ENCODE assay signal across 34 cellular contexts in the genomic region with DNA sequence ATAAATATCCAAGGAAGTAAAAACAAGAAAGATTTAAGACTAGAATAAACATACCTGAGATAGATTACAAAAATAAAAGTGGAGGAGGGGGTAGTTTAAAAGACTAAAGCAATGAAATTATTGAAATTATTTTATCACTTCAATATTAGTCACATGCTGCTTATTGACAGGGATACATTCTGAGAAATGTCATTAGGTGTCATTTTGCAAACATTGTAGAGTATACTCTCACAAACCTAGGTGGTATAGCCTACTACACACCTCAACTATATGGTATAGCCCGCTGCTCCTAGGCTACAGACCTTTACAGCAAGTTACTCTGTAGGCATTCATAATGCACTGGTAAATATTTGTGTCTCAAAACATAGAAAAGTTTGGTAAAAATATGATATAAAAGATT.
"Had no signal": no experiment of that assay in that cellular context is flagged by ENCODE, and none has a peak within 500 bp of the region (broad histone marks: within the 10 kb centered on the region; RNA-seq: fewer than 3 reads in every experiment).

No MANE protein-coding gene starts in this region.

- H3K4me3 ChIP-seq: adrenal gland, ascending aorta, body of pancreas, breast epithelium, cardiac muscle cell had no signal

- H3K27me3 ChIP-seq: adrenal gland, ascending aorta, body of pancreas, brain microvascular endothelial cell, breast epithelium, cardiac muscle cell had no signal

- H3K27ac ChIP-seq: adrenal gland, ascending aorta, body of pancreas, brain microvascular endothelial cell, breast epithelium, cardiac muscle cell had no signal

- FAIRE-seq: astrocyte, bronchial epithelial cell had no signal

- H3K4me1 ChIP-seq: adrenal gland, ascending aorta, body of pancreas, breast epithelium had no signal

- H3K9me3 ChIP-seq: adrenal gland, body of pancreas had no signal

- DNase-seq: activated effector memory CD4-positive, alpha-beta T cell treated with anti-CD3 and anti-CD28 coated beads, Interleukin-2, amount 50 U/mL, for 16 hours; activated effector memory CD4-positive, alpha-beta T cell treated with Interleukin-2 at 50 U/mL for 16 hours; activated gamma-delta T cell; activated gamma-delta T cell treated with Interleukin-2 at 50 U/mL for 16 hours; activated naive CD4-positive, alpha-beta T cell; activated naive CD4-positive, alpha-beta T cell treated with anti-CD3 and anti-CD28 coated beads for 36 hours; activated naive CD4-positive, alpha-beta T cell treated with anti-CD3 and anti-CD28 coated beads, Interleukin-2, amount 10 ng/mL, durations not matched to agents 7 days and 5 days; activated naive CD4-positive, alpha-beta T cell treated with anti-CD3 and anti-CD28 coated beads, Interleukin-2, amount 50 U/mL, for 16 hours; activated naive CD4-positive, alpha-beta T cell treated with Interleukin-2 at 50 U/mL for 16 hours; activated naive CD8-positive, alpha-beta T cell treated with anti-CD3 and anti-CD28 coated beads for 36 hours; activated naive CD8-positive, alpha-beta T cell treated with anti-CD3 and anti-CD28 coated beads, Interleukin-2, amount 10 ng/mL, durations not matched to agents 7 days and 5 days; activated naive CD8-positive, alpha-beta T cell treated with anti-CD3 and anti-CD28 coated beads, Interleukin-2, amount 50 U/mL, for 24 hours; activated T-cell treated with anti-CD3 and anti-CD28 coated beads, Interleukin-2, amount 50 U/mL, for 1 hour; activated T-cell treated with anti-CD3 and anti-CD28 coated beads, Interleukin-2, amount 50 U/mL, for 24 hours; activated T-cell treated with anti-CD3 and anti-CD28 coated beads, Interleukin-2, amount 50 U/mL, for 4 hours; activated T-cell treated with anti-CD3 and anti-CD28 coated beads, Interleukin-2, amount 50 U/mL, for 48 hours; activated T-cell treated with anti-CD3 and anti-CD28 coated beads, Interleukin-2, amount 50 U/mL, for 72 hours; adrenal gland; amniotic stem cell; amygdala; anterior cingulate cortex; aorta; body of pancreas; brain microvascular endothelial cell; caudate nucleus; central memory CD4-positive, alpha-beta T cell; cerebellar nuclear complex had no signal

- H3K36me3 ChIP-seq: adrenal gland, ascending aorta, brain microvascular endothelial cell, breast epithelium, cardiac muscle cell had no signal

- ATAC-seq: activated naive CD4-positive, alpha-beta T cell treated with anti-CD3 and anti-CD28 coated beads, Interleukin-2, amount 50 U/mL, for 72 hours; activated naive CD8-positive, alpha-beta T cell treated with anti-CD3 and anti-CD28 coated beads, Interleukin-2, amount 50 U/mL, for 24 hours; activated T-cell treated with anti-CD3 and anti-CD28 coated beads, Interleukin-2, amount 50 U/mL, for 4 hours; activated T-cell treated with anti-CD3 and anti-CD28 coated beads, Interleukin-2, amount 50 U/mL, for 72 hours; activated T-helper 17 cell treated with anti-CD3 and anti-CD28 coated beads, Interleukin-2, amount 50 U/mL, for 72 hours; body of pancreas had no signal
